ENCODE assay signal across 18 cellular contexts in genomic region chr10:115975506-115975905, GRCh38.
"Had no signal": no experiment of that assay in that cellular context is flagged by ENCODE, and none has a peak within 500 bp of the region (broad histone marks: within the 10 kb centered on the region; RNA-seq: fewer than 3 reads in every experiment).

No MANE protein-coding gene starts in this region.

- H3K4me3 Mint-ChIP-seq: activated CD4-positive, alpha-beta memory T cell treated with anti-CD3 and anti-CD28 coated beads, Interleukin-2, amount 10 ng/mL, durations not matched to agents 7 days and 5 days; activated CD8-positive, alpha-beta memory T cell treated with anti-CD3 and anti-CD28 coated beads, Interleukin-2, amount 10 ng/mL, durations not matched to agents 7 days and 5 days; activated naive CD8-positive, alpha-beta T cell treated with anti-CD3 and anti-CD28 coated beads, Interleukin-2, amount 50 U/mL, for 24 hours; activated T-helper 17 cell treated with anti-CD3 and anti-CD28 coated beads, Interleukin-2, amount 50 U/mL, for 72 hours; central memory CD8-positive, alpha-beta T cell; immature natural killer cell; naive thymus-derived CD8-positive, alpha-beta T cell; stimulated activated naive B cell treated with anti-CD40 and anti-IgM and Interleukin-4, amounts not matched to agents 10 μg/mL and 1 μg/mL and 100 μg/mL, for 72 hours had no signal

- ATAC-seq: activated CD8-positive, alpha-beta memory T cell treated with anti-CD3 and anti-CD28 coated beads, Interleukin-2, amount 10 ng/mL, durations not matched to agents 7 days and 5 days; activated naive CD8-positive, alpha-beta T cell treated with anti-CD3 and anti-CD28 coated beads, Interleukin-2, amount 50 U/mL, for 24 hours; activated T-helper 17 cell treated with anti-CD3 and anti-CD28 coated beads, Interleukin-2, amount 50 U/mL, for 72 hours; naive thymus-derived CD8-positive, alpha-beta T cell; stimulated activated naive B cell treated with anti-CD40 and anti-IgM and Interleukin-4, amounts not matched to agents 10 μg/mL and 1 μg/mL and 100 μg/mL, for 72 hours had no signal

- H3K27ac ChIP-seq: colonic mucosa had no signal

- H3K36me3 Mint-ChIP-seq: activated CD8-positive, alpha-beta memory T cell treated with anti-CD3 and anti-CD28 coated beads, Interleukin-2, amount 10 ng/mL, durations not matched to agents 7 days and 5 days; naive thymus-derived CD8-positive, alpha-beta T cell; stimulated activated naive B cell treated with anti-CD40 and anti-IgM and Interleukin-4, amounts not matched to agents 10 μg/mL and 1 μg/mL and 100 μg/mL, for 72 hours had no signal

- H3K27me3 Mint-ChIP-seq: activated CD4-positive, alpha-beta memory T cell treated with anti-CD3 and anti-CD28 coated beads, Interleukin-2, amount 10 ng/mL, durations not matched to agents 7 days and 5 days; activated CD8-positive, alpha-beta memory T cell treated with anti-CD3 and anti-CD28 coated beads, Interleukin-2, amount 10 ng/mL, durations not matched to agents 7 days and 5 days; activated T-helper 17 cell treated with anti-CD3 and anti-CD28 coated beads, Interleukin-2, amount 50 U/mL, for 72 hours; central memory CD8-positive, alpha-beta T cell; stimulated activated naive B cell treated with anti-CD40 and anti-IgM and Interleukin-4, amounts not matched to agents 10 μg/mL and 1 μg/mL and 100 μg/mL, for 72 hours had no signal

- H3K4me3 ChIP-seq: colonic mucosa had no signal

- H3K9me3 ChIP-seq: colonic mucosa had no signal

- DNase-seq: activated CD4-positive, alpha-beta memory T cell treated with anti-CD3 and anti-CD28 coated beads, Interleukin-2, amount 10 ng/mL, durations not matched to agents 7 days and 5 days; activated CD4-positive, alpha-beta T cell treated with anti-CD3 and anti-CD28 coated beads for 48 hours; activated CD4-positive, CD25-positive, alpha-beta regulatory T cell; activated naive CD4-positive, alpha-beta T cell; activated naive CD8-positive, alpha-beta T cell treated with anti-CD3 and anti-CD28 coated beads, Interleukin-2, amount 50 U/mL, for 24 hours; activated T-cell treated with anti-CD3 and anti-CD28 coated beads, Interleukin-2, amount 50 U/mL, for 1 hour; anterior cingulate cortex; colonic mucosa; hypothalamus; immature natural killer cell; naive thymus-derived CD8-positive, alpha-beta T cell; stimulated activated naive B cell treated with anti-CD40 and anti-IgM and Interleukin-4, amounts not matched to agents 10 μg/mL and 1 μg/mL and 100 μg/mL, for 72 hours; T-helper 1 cell; T-helper 9 cell had no signal

- H3K36me3 ChIP-seq: colonic mucosa had no signal

- H3K27ac Mint-ChIP-seq: activated CD4-positive, alpha-beta memory T cell treated with anti-CD3 and anti-CD28 coated beads, Interleukin-2, amount 10 ng/mL, durations not matched to agents 7 days and 5 days; activated CD8-positive, alpha-beta memory T cell treated with anti-CD3 and anti-CD28 coated beads, Interleukin-2, amount 10 ng/mL, durations not matched to agents 7 days and 5 days; activated naive CD8-positive, alpha-beta T cell treated with anti-CD3 and anti-CD28 coated beads, Interleukin-2, amount 50 U/mL, for 24 hours; activated T-helper 17 cell treated with anti-CD3 and anti-CD28 coated beads, Interleukin-2, amount 50 U/mL, for 72 hours; immature natural killer cell; naive thymus-derived CD8-positive, alpha-beta T cell; stimulated activated naive B cell treated with anti-CD40 and anti-IgM and Interleukin-4, amounts not matched to agents 10 μg/mL and 1 μg/mL and 100 μg/mL, for 72 hours had no signal

- H3K27me3 ChIP-seq: colonic mucosa had no signal

- H3K4me1 ChIP-seq: colonic mucosa had no signal

- H3K4me1 Mint-ChIP-seq: activated CD4-positive, alpha-beta memory T cell treated with anti-CD3 and anti-CD28 coated beads, Interleukin-2, amount 10 ng/mL, durations not matched to agents 7 days and 5 days; activated CD8-positive, alpha-beta memory T cell treated with anti-CD3 and anti-CD28 coated beads, Interleukin-2, amount 10 ng/mL, durations not matched to agents 7 days and 5 days; activated naive CD8-positive, alpha-beta T cell treated with anti-CD3 and anti-CD28 coated beads, Interleukin-2, amount 50 U/mL, for 24 hours; activated T-helper 17 cell treated with anti-CD3 and anti-CD28 coated beads, Interleukin-2, amount 50 U/mL, for 72 hours; central memory CD8-positive, alpha-beta T cell; immature natural killer cell; naive thymus-derived CD8-positive, alpha-beta T cell; stimulated activated naive B cell treated with anti-CD40 and anti-IgM and Interleukin-4, amounts not matched to agents 10 μg/mL and 1 μg/mL and 100 μg/mL, for 72 hours had no signal

- FAIRE-seq: frontal cortex had no signal
